ENCODE assay signal across 15 cellular contexts in the genomic region with DNA sequence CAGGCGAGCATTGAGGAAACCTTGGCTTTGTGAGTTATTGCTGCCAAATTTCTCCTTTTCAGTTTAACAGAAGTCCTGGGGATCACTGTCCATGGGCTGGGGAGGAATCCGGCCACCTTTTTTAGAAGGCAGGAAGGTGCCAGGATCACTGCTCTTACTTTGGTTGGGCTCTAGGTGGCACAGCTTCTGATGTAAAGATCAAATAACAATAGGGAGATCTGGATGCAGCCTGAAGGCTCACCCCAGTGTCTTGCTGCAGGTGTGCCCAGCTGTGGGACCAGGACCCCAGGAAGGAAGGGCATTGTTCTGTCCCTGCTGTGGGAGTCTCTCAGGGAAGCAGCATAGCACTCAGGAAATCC.
DNase-seq lines count a peak whose midpoint lies in the region; ATAC-seq and TF ChIP-seq lines count a peak whose summit lies in the region.
"Had no signal": no experiment of that assay in that cellular context is flagged by ENCODE, and none has a peak within 500 bp of the region (broad histone marks: within the 10 kb centered on the region; RNA-seq: fewer than 3 reads in every experiment).

No MANE protein-coding gene starts in this region.

- 54 to 69% methylated on average over 2 of the region's 2 CpGs for WGBS in upper lobe of left lung, 2 donors

- no peak for TF ChIP-seq POLR2A in upper lobe of left lung (IDR thresholded peaks at IDR 0.05)

- peak overlapping the region in 3 of 4 donors; percentile 23 to 85 (median 65) for H3K27ac ChIP-seq in upper lobe of left lung
- no peak overlapping the region for H3K27ac ChIP-seq in CD4-positive, alpha-beta T cell (ENCODE audit: low read depth, low read length)

- H3K4me3 Mint-ChIP-seq in brain: peak overlapping the region in 1 of 5 experiments; percentile 33
- H3K4me3 Mint-ChIP-seq in CD4-positive, alpha-beta T cell: no peak overlapping the region
- H3K4me3 Mint-ChIP-seq: B cell had no signal

- DNase-seq in Right ventricle myocardium inferior (ENCODE audit: missing footprints): peak; percentile 34
- DNase-seq in left cardiac atrium: no peak
- DNase-seq in kidney epithelial cell (ENCODE audit: low read depth): no peak
- no peak for DNase-seq in upper lobe of left lung
- no peak for DNase-seq in retina
- DNase-seq in CD4-positive, alpha-beta T cell: no peak
- no peak for DNase-seq in NCI-H510A (lab: John Stamatoyannopoulos, UW)
- DNase-seq: effector memory CD4-positive, alpha-beta T cell; islet precursor cell; KG1; NCI-H526 treated with DMSO at 0.1 percent for 48 hours had no signal

- CTCF ChIA-PET in CD4-positive, alpha-beta T cell (lab: Charles Lee): no interaction called here

- no peak for TF ChIP-seq EP300 in upper lobe of left lung (IDR thresholded peaks at IDR 0.05)

- no peak for ATAC-seq in Right ventricle myocardium inferior
- no peak for ATAC-seq in left cardiac atrium
- ATAC-seq in upper lobe of left lung (ENCODE audit: low FRiP score in 2 of 2): no peak
- no peak for ATAC-seq in CD4-positive, alpha-beta T cell (ENCODE audit: poor library complexity)

- no peaks in the 10 kb centered on the region for H3K9me3 Mint-ChIP-seq in brain
- H3K9me3 Mint-ChIP-seq in CD4-positive, alpha-beta T cell: no peaks in the 10 kb centered on the region
- H3K9me3 Mint-ChIP-seq: activated T-helper 2 cell treated with anti-CD3 and anti-CD28 coated beads, Interferon-gamma antibody, Interleukin-2, Interleukin-4, amounts not matched to agents 10 μg/mL and 5 μg/mL and 100 μg/mL, durations not matched to agents 14 hours and 24 hours and 36 hours had no signal

- TF ChIP-seq CTCF in brain (conservative IDR thresholded peaks at IDR 0.05): peak in 1 of 2 experiments; percentile 29
- TF ChIP-seq CTCF in kidney epithelial cell (IDR thresholded peaks at IDR 0.05; ENCODE audit: insufficient read depth, low read length, poor library complexity, severe bottlenecking): peak; percentile 28
- TF ChIP-seq CTCF in upper lobe of left lung (IDR thresholded peaks at IDR 0.05): no peak
- TF ChIP-seq CTCF in CD4-positive, alpha-beta T cell (IDR thresholded peaks at IDR 0.05): no peak

- intact Hi-C loops in Right ventricle myocardium inferior (cut with DNase I) (no loop called here), left cardiac atrium (cut with DNase I) (no loop called here)
- intact Hi-C loops in CD4-positive, alpha-beta T cell (cut with DNase I, micrococcal nuclease): no loop called here

- peak overlapping the region; percentile 26 to 83 (median 52) for H3K27ac Mint-ChIP-seq in brain
- no peak overlapping the region for H3K27ac Mint-ChIP-seq in CD4-positive, alpha-beta T cell
- H3K27ac Mint-ChIP-seq: activated T-helper 2 cell treated with anti-CD3 and anti-CD28 coated beads, Interferon-gamma antibody, Interleukin-2, Interleukin-4, amounts not matched to agents 10 μg/mL and 5 μg/mL and 100 μg/mL, durations not matched to agents 14 hours and 24 hours and 36 hours; B cell had no signal

- H3K4me1 Mint-ChIP-seq in brain: peaks cover 97% of the 10 kb centered on the region
- H3K4me1 Mint-ChIP-seq in CD4-positive, alpha-beta T cell (ENCODE audit: low read depth): no peaks in the 10 kb centered on the region
- H3K4me1 Mint-ChIP-seq: B cell had no signal

- H3K4me1 ChIP-seq in upper lobe of left lung: peaks cover 52 to 65% (median 58%) of the 10 kb centered on the region in 4 donors

- no peaks in the 10 kb centered on the region for H3K27me3 ChIP-seq in kidney epithelial cell (ENCODE audit: control insufficient read depth, insufficient read depth, low read length)
- H3K27me3 ChIP-seq in upper lobe of left lung: no peaks in the 10 kb centered on the region
- no peaks in the 10 kb centered on the region for H3K27me3 ChIP-seq in CD4-positive, alpha-beta T cell (ENCODE audit: control insufficient read depth, insufficient read depth, low read length)

- H3K9me3 ChIP-seq in upper lobe of left lung: no peaks in the 10 kb centered on the region
- H3K9me3 ChIP-seq in CD4-positive, alpha-beta T cell (ENCODE audit: control insufficient read depth, low read length): no peaks in the 10 kb centered on the region

- H3K4me3 ChIP-seq in kidney epithelial cell (ENCODE audit: low read depth, low read length): no peak overlapping the region
- no peak overlapping the region for H3K4me3 ChIP-seq in upper lobe of left lung
- H3K4me3 ChIP-seq: smooth muscle cell had no signal

- H3K27me3 Mint-ChIP-seq in brain: peaks cover 3% of the 10 kb centered on the region
- H3K27me3 Mint-ChIP-seq in CD4-positive, alpha-beta T cell: peaks cover 5% of the 10 kb centered on the region

- POLR2A ChIA-PET in CD4-positive, alpha-beta T cell (lab: Charles Lee): no interaction called here

- H3K36me3 ChIP-seq in kidney epithelial cell (ENCODE audit: control insufficient read depth, insufficient read depth, low read length) (no peaks in the 10 kb centered on the region), upper lobe of left lung (no peaks in the 10 kb centered on the region)

- H3K36me3 Mint-ChIP-seq in brain: no peaks in the 10 kb centered on the region
- no peaks in the 10 kb centered on the region for H3K36me3 Mint-ChIP-seq in CD4-positive, alpha-beta T cell (ENCODE audit: low read depth)
